8 cellular contexts compared by ENCODE assay signal in genomic region chr17:28662527-28662829, GRCh38. TPM values are rescaled to one million over a fixed set of nuclear protein-coding genes. Genes with fewer than 3 reads are reported as not detected.
DNase-seq lines count a peak whose midpoint lies in the region; FAIRE-seq and TF ChIP-seq lines count a peak whose summit lies in the region.

No MANE protein-coding gene starts in this region.

- peak overlapping the region; percentile 100 for H3K4me3 Mint-ChIP-seq in progenitor cell of endocrine pancreas (ENCODE audit: low read depth)

- in situ Hi-C loops in G401 (cut with HindIII; ENCODE audit: low sequenced_read_pairs): no loop called here

- H3K27ac ChIP-seq in OCI-LY3 (ENCODE audit: low read length): peak overlapping the region; percentile 93

- TF ChIP-seq CTCF in GM06990 (IDR thresholded peaks at IDR 0.05; ENCODE audit: insufficient read depth, low read length, poor library complexity, severe bottlenecking): no peak
- TF ChIP-seq CTCF in OCI-LY3 (IDR thresholded peaks at IDR 0.05; ENCODE audit: low read depth, low read length): no peak
- no peak for TF ChIP-seq CTCF in epithelial cell of esophagus (IDR thresholded peaks at IDR 0.05; ENCODE audit: insufficient read depth, low read depth, low read length, missing control alignments)
- TF ChIP-seq CTCF in progenitor cell of endocrine pancreas (IDR thresholded peaks at IDR 0.05; ENCODE audit: unreplicated experiment): no peak

- peaks cover 32% of the 10 kb centered on the region for H3K36me3 Mint-ChIP-seq in progenitor cell of endocrine pancreas (ENCODE audit: insufficient read depth)

- H3K27me3 Mint-ChIP-seq in progenitor cell of endocrine pancreas: no peaks in the 10 kb centered on the region

- H3K4me1 ChIP-seq in OCI-LY3 (ENCODE audit: low read length): peaks cover 18% of the 10 kb centered on the region

- H3K9ac ChIP-seq in OCI-LY3 (ENCODE audit: low read length): peak overlapping the region; percentile 91

- peaks cover 6% of the 10 kb centered on the region for H3K36me3 ChIP-seq in GM06990 (ENCODE audit: control insufficient read depth, insufficient read depth, low read length)
- H3K36me3 ChIP-seq in OCI-LY3 (replicated peaks; ENCODE audit: low read depth, low read length): peaks cover 23% of the 10 kb centered on the region

- no peaks in the 10 kb centered on the region for H3K9me3 ChIP-seq in OCI-LY3 (ENCODE audit: insufficient read depth, low read length)

- peaks cover 81% of the 10 kb centered on the region for H3K79me2 ChIP-seq in OCI-LY3 (ENCODE audit: low read length)

- H2AFZ ChIP-seq in OCI-LY3 (ENCODE audit: low read depth, low read length): peak overlapping the region; percentile 96; the same call in 1 of the 2 replicates

- no peak for TF ChIP-seq POLR2A in GM12891 (IDR thresholded peaks at IDR 0.05; ENCODE audit: low read depth, low read length)

- peak overlapping the region; percentile 99 for H3K27ac Mint-ChIP-seq in progenitor cell of endocrine pancreas

- peak overlapping the region; percentile 97 for H3K4me3 ChIP-seq in GM06990 (replicated peaks; ENCODE audit: low read depth, low read length)
- H3K4me3 ChIP-seq in OCI-LY3 (ENCODE audit: low read length): peak overlapping the region; percentile 90
- peak overlapping the region; percentile 99 for H3K4me3 ChIP-seq in epithelial cell of esophagus (ENCODE audit: low read length)

- DNase-seq in GM06990 (ENCODE audit: extremely low read depth, insufficient read length) (no peak), epithelial cell of esophagus (ENCODE audit: low read depth) (no peak), progenitor cell of endocrine pancreas (ENCODE audit: low spot score, unreplicated experiment) (no peak), GM12891 (ENCODE audit: insufficient read length, low spot score) (no peak), G401 (ENCODE audit: low spot score) (no peak), LoVo (ENCODE audit: low spot score) (no peak), NCI-H2171 (lab: John Stamatoyannopoulos, UW) (no peak)

- peaks cover 25% of the 10 kb centered on the region for H3K4me1 Mint-ChIP-seq in progenitor cell of endocrine pancreas (ENCODE audit: low read depth)

- H4K20me1 ChIP-seq in OCI-LY3 (ENCODE audit: insufficient read depth, low read length): peaks cover 7% of the 10 kb centered on the region; the same call in 1 of the 2 replicates

- H3K27me3 ChIP-seq in GM06990 (replicated peaks; ENCODE audit: control insufficient read depth, insufficient read depth, low read length): no peaks in the 10 kb centered on the region
- H3K27me3 ChIP-seq in OCI-LY3 (ENCODE audit: low read depth, low read length): no peaks in the 10 kb centered on the region

- H3K4me2 ChIP-seq in OCI-LY3 (ENCODE audit: low read length): peak overlapping the region; percentile 93

- peaks cover 4% of the 10 kb centered on the region for H3K9me3 Mint-ChIP-seq in progenitor cell of endocrine pancreas (ENCODE audit: low read depth)

- no peak for FAIRE-seq in GM12891 (lab: Jason Lieb, UNC)

TF ChIP-seq in GM12891, 5 proteins besides CTCF, POLR2A, EP300 and RAD21:
- TF ChIP-seq TAF1 (IDR thresholded peaks at IDR 0.05; ENCODE audit: low read depth, low read length) (no peak), POLR2AphosphoS5 (IDR thresholded peaks at IDR 0.05; ENCODE audit: low read depth, low read length) (no peak), PAX5 (IDR thresholded peaks at IDR 0.05; ENCODE audit: insufficient read depth, low read length, severe bottlenecking) (no peak), POU2F2 (IDR thresholded peaks at IDR 0.05; ENCODE audit: low read depth, low read length) (no peak), SPI1 (IDR thresholded peaks at IDR 0.05; ENCODE audit: low read depth, low read length) (no peak)

RNA-seq across cellular contexts. Expression of gene SUPT6H, which starts 0.5 kb away (rescaled TPM):
- total RNA-seq in progenitor cell of endocrine pancreas: 80.0 and 88.0 TPM in 2 replicates
- polyA plus RNA-seq in GM12891 (2012; ENCODE audit: low read depth, missing spikeins): 40.8 TPM
- 24.4 and 43.0 TPM in 2 replicates for total RNA-seq in G401 (2014; rRNA removed; shearing (Covaris generic))

RNA-seq across cellular contexts. Expression of gene SDF2, which starts 0.8 kb away (rescaled TPM):
- total RNA-seq in progenitor cell of endocrine pancreas: 53.3 and 57.9 TPM in 2 replicates
- polyA plus RNA-seq in GM12891 (2012; ENCODE audit: low read depth, missing spikeins): 28.2 TPM
- 57.7 and 73.3 TPM in 2 replicates for total RNA-seq in G401 (2014; rRNA removed; shearing (Covaris generic))

RNA-seq across cellular contexts. Expression of gene BLTP2, which starts 17.5 kb away (rescaled TPM):
- 182 and 190 TPM in 2 replicates for total RNA-seq in progenitor cell of endocrine pancreas
- 45.2 TPM for polyA plus RNA-seq in GM12891 (2012; ENCODE audit: low read depth, missing spikeins)
- 77.8 and 137 TPM in 2 replicates for total RNA-seq in G401 (2014; rRNA removed; shearing (Covaris generic))

RNA-seq across cellular contexts. Expression of gene RSKR, which starts 48.5 kb away (rescaled TPM):
- total RNA-seq in progenitor cell of endocrine pancreas: 35.5 and 36.7 TPM in 2 replicates
- 7.7 TPM for polyA plus RNA-seq in GM12891 (2012; ENCODE audit: low read depth, missing spikeins)
- 1.3 and 2.7 TPM in 2 replicates for total RNA-seq in G401 (2014; rRNA removed; shearing (Covaris generic))

RNA-seq across cellular contexts. Expression of gene PROCA1, which starts 49.2 kb away (rescaled TPM):
- total RNA-seq in progenitor cell of endocrine pancreas: 15.2 and 16.3 TPM in 2 replicates
- polyA plus RNA-seq in GM12891 (2012; ENCODE audit: low read depth, missing spikeins): 2.1 TPM
- 2.4 and 17.2 TPM in 2 replicates for total RNA-seq in G401 (2014; rRNA removed; shearing (Covaris generic))
